Comparison of ENCODE assay signal across 17 cellular contexts in genomic region chr2:232886176-232886575, GRCh38. TPM values are rescaled to one million over a fixed set of nuclear protein-coding genes. Genes with fewer than 3 reads are reported as not detected.
DNase-seq lines count a peak whose midpoint lies in the region; ATAC-seq, FAIRE-seq and TF ChIP-seq lines count a peak whose summit lies in the region.
"Had no signal": no experiment of that assay in that cellular context is flagged by ENCODE, and none has a peak within 500 bp of the region (broad histone marks: within the 10 kb centered on the region; RNA-seq: fewer than 3 reads in every experiment).

No MANE protein-coding gene starts in this region.

- no peak for ATAC-seq in Right ventricle myocardium inferior

- intact Hi-C loops in Right ventricle myocardium inferior (cut with DNase I): no loop called here
- intact Hi-C loops in spleen (cut with DNase I; ENCODE audit: low total_unique reads): no loop called here

- H3K4me1 ChIP-seq in right atrium auricular region (peaks cover 0 to 3% of the 10 kb centered on the region in 2 donors), spleen (peaks cover 0 to 7% (median 2%) of the 10 kb centered on the region in 6 donors)
- H3K4me1 ChIP-seq: Caco-2 had no signal

- WGBS in spleen, 5 donors: 89 to 96% (median 93%) methylated on average over 11 of the region's 11 CpGs

- TF ChIP-seq CTCF in right atrium auricular region (IDR thresholded peaks at IDR 0.05) (no peak), bronchial epithelial cell (IDR thresholded peaks at IDR 0.05; ENCODE audit: insufficient read depth, low read length, severe bottlenecking) (no peak), nephron progenitor cell (IDR thresholded peaks at IDR 0.05) (no peak), spleen (IDR thresholded peaks at IDR 0.05 in 8 of 11, conservative IDR thresholded peaks at IDR 0.05 in 3 of 11) (no peak)

- H3K27me3 ChIP-seq in right atrium auricular region (no peaks in the 10 kb centered on the region), bronchial epithelial cell (ENCODE audit: control insufficient read depth, insufficient read depth, low read length) (no peaks in the 10 kb centered on the region), spleen (replicated peaks in 1 of 7) (peaks cover 0 to 29% (median 0%) of the 10 kb centered on the region in 7 donors)

- H3K27ac Mint-ChIP-seq in nephron progenitor cell: peak overlapping the region; percentile 79

- H3K9me3 ChIP-seq in right atrium auricular region (no peaks in the 10 kb centered on the region), spleen (no peaks in the 10 kb centered on the region)
- H3K9me3 ChIP-seq: Caco-2 had no signal

- no peak overlapping the region for H3K4me3 ChIP-seq in right atrium auricular region
- no peak overlapping the region for H3K4me3 ChIP-seq in bronchial epithelial cell (ENCODE audit: low read depth, low read length)
- H3K4me3 ChIP-seq in spleen: no peak overlapping the region

- peaks cover 27% of the 10 kb centered on the region for H3K4me1 Mint-ChIP-seq in nephron progenitor cell

- H3K27me3 Mint-ChIP-seq in nephron progenitor cell (ENCODE audit: low read depth, poor library complexity): peaks cover 9% of the 10 kb centered on the region

- no peaks in the 10 kb centered on the region for H3K36me3 Mint-ChIP-seq in nephron progenitor cell (ENCODE audit: low read depth)
- H3K36me3 Mint-ChIP-seq: CD14-positive monocyte had no signal

- H3K36me3 ChIP-seq in right atrium auricular region (no peaks in the 10 kb centered on the region), bronchial epithelial cell (ENCODE audit: control insufficient read depth, insufficient read depth, low read length) (no peaks in the 10 kb centered on the region), spleen (no peaks in the 10 kb centered on the region)

- DNase-seq in Right ventricle myocardium inferior (ENCODE audit: missing footprints): peak; percentile 21
- DNase-seq in right atrium auricular region (ENCODE audit: low spot score): no peak
- no peak for DNase-seq in bronchial epithelial cell (ENCODE audit: low read depth)
- DNase-seq in nephron progenitor cell: no peak
- DNase-seq in urothelium cell line (ENCODE audit: low spot score): no peak
- no peak for DNase-seq in T-helper 1 cell
- DNase-seq in NCI-H1105 treated with DMSO at 0.1 percent for 48 hours (lab: John Stamatoyannopoulos, UW): no peak
- DNase-seq in spleen: no peak
- DNase-seq: Caco-2, KG1, NCI-H1092, NCI-H1694 treated with DMSO at 0.1 percent for 48 hours, NCI-H345, NCI-H526 treated with DMSO at 0.1 percent for 48 hours had no signal

- no peak overlapping the region for H3K27ac ChIP-seq in right atrium auricular region
- H3K27ac ChIP-seq in spleen: no peak overlapping the region

- TF ChIP-seq POLR2A in spleen (IDR thresholded peaks at IDR 0.05): no peak

- peak; percentile 93 for FAIRE-seq in bronchial epithelial cell (lab: Jason Lieb, UNC)
- FAIRE-seq in urothelium cell line (lab: Jason Lieb, UNC): peak; percentile 93
- FAIRE-seq: A204.1, GM19239 had no signal

- H3K9me3 Mint-ChIP-seq in nephron progenitor cell: no peaks in the 10 kb centered on the region

- H3K4me3 Mint-ChIP-seq in nephron progenitor cell: no peak overlapping the region
- H3K4me3 Mint-ChIP-seq: CD14-positive monocyte had no signal

RNA-seq across cellular contexts. Expression of gene SNORC, which starts 16.1 kb away (rescaled TPM):
- 0.46 TPM for total RNA-seq in Right ventricle myocardium inferior
- total RNA-seq in right atrium auricular region: under 1 TPM; 0.12 to 0.30 TPM
- total RNA-seq in bronchial epithelial cell: 0.53 and 1.0 TPM in 2 replicates
- total RNA-seq in spleen: 1 to 10 TPM in 5 of 7 donors, under 1 TPM in 2; 0.68 to 2.9 (median 1.2) TPM
- polyA plus RNA-seq in spleen: 1 to 10 TPM in 2 of 3 donors, under 1 TPM in 1; 0.94 to 5.1 (median 1.7) TPM
- polyA plus RNA-seq: CD14-positive monocyte had no signal
